In genomic region chr13:24039621-24040475, GRCh38 we compare ENCODE assay signal across 11 cellular contexts.
DNase-seq lines count a peak whose midpoint lies in the region; ATAC-seq and FAIRE-seq lines count a peak whose summit lies in the region.
"Had no signal": no experiment of that assay in that cellular context is flagged by ENCODE, and none has a peak within 500 bp of the region (broad histone marks: within the 10 kb centered on the region; RNA-seq: fewer than 3 reads in every experiment).

No MANE protein-coding gene starts in this region.

- peak; percentile 81 for ATAC-seq in GM18511 (IDR thresholded peaks at IDR 0.05; ENCODE audit: unreplicated experiment)
- peak; percentile 83 for ATAC-seq in GM21529 (IDR thresholded peaks at IDR 0.05; ENCODE audit: unreplicated experiment)
- peak; percentile 75 for ATAC-seq in HG03469 (IDR thresholded peaks at IDR 0.05; ENCODE audit: unreplicated experiment)

- DNase-seq in midbrain (lab: John Stamatoyannopoulos, UW) (peak; percentile 62), dermis blood vessel endothelial cell (no peak), NCI-H1092 (lab: John Stamatoyannopoulos, UW) (no peak), urothelium cell line (ENCODE audit: low spot score) (no peak)
- DNase-seq in stimulated activated CD4-positive, alpha-beta T cell treated with anti-CD3 and anti-CD28 coated beads, Interleukin-1b, Interleukin-23, amount 100 ng/mL, for 48 hours: no peak
- DNase-seq: effector CD8-positive, alpha-beta T cell; heart left ventricle; Karpas-422 had no signal

- FAIRE-seq in urothelium cell line (lab: Jason Lieb, UNC): no peak
